In genomic region chrX:42107495-42108139, GRCh38 we compare ENCODE assay signal across 13 cellular contexts.
DNase-seq lines count a peak whose midpoint lies in the region; ATAC-seq and TF ChIP-seq lines count a peak whose summit lies in the region.
"Had no signal": no experiment of that assay in that cellular context is flagged by ENCODE, and none has a peak within 500 bp of the region (broad histone marks: within the 10 kb centered on the region; RNA-seq: fewer than 3 reads in every experiment).

No MANE protein-coding gene starts in this region.

- H3K4me3 Mint-ChIP-seq in natural killer cell treated with Interleukin-12 subunit alpha and Interleukin-12 subunit beta and Interleukin-15 and Interleukin-18, amount 100 ng/mL, for 72 hours = peak overlapping the region; percentile 30
- no peak overlapping the region for H3K4me3 Mint-ChIP-seq in natural killer cell
- H3K4me3 Mint-ChIP-seq in activated CD8-positive, alpha-beta T cell treated with anti-CD3 and anti-CD28 coated beads for 36 hours = no peak overlapping the region

- H3K27me3 Mint-ChIP-seq in natural killer cell treated with Interleukin-12 subunit alpha and Interleukin-12 subunit beta and Interleukin-15 and Interleukin-18, amount 100 ng/mL, for 72 hours = peaks cover 0 to 13% of the 10 kb centered on the region in 2 donors
- peaks cover 0 to 12% of the 10 kb centered on the region in 2 donors for H3K27me3 Mint-ChIP-seq in natural killer cell (ENCODE audit: low read depth in 2 of 2)
- H3K27me3 Mint-ChIP-seq in activated CD8-positive, alpha-beta T cell treated with anti-CD3 and anti-CD28 coated beads for 36 hours = no peaks in the 10 kb centered on the region

- H3K4me3 ChIP-seq in esophagus squamous epithelium = no peak overlapping the region
- H3K4me3 ChIP-seq: heart left ventricle, lung, vagina had no signal

- no peaks in the 10 kb centered on the region for H3K9me3 ChIP-seq in esophagus squamous epithelium
- H3K9me3 ChIP-seq: heart left ventricle, vagina had no signal

- peak overlapping the region in 1 of 2 donors; percentile 66 for H3K27ac Mint-ChIP-seq in natural killer cell treated with Interleukin-12 subunit alpha and Interleukin-12 subunit beta and Interleukin-15 and Interleukin-18, amount 100 ng/mL, for 72 hours
- no peak overlapping the region for H3K27ac Mint-ChIP-seq in natural killer cell
- peak overlapping the region; percentile 61 for H3K27ac Mint-ChIP-seq in activated CD8-positive, alpha-beta T cell treated with anti-CD3 and anti-CD28 coated beads for 36 hours

- WGBS in esophagus squamous epithelium, 2 donors = 42 to 61% methylated on average over 7 of the region's 7 CpGs

- no peaks in the 10 kb centered on the region for H3K9me3 Mint-ChIP-seq in natural killer cell treated with Interleukin-12 subunit alpha and Interleukin-12 subunit beta and Interleukin-15 and Interleukin-18, amount 100 ng/mL, for 72 hours
- H3K9me3 Mint-ChIP-seq in natural killer cell = no peaks in the 10 kb centered on the region
- H3K9me3 Mint-ChIP-seq in activated CD8-positive, alpha-beta T cell treated with anti-CD3 and anti-CD28 coated beads for 36 hours = peaks cover 2% of the 10 kb centered on the region

- DNase-seq in natural killer cell treated with Interleukin-12 subunit alpha and Interleukin-12 subunit beta and Interleukin-15 and Interleukin-18, amount 100 ng/mL, for 72 hours (ENCODE audit: low spot score) = no peak
- DNase-seq in natural killer cell (no peak), esophagus squamous epithelium (lab: John Stamatoyannopoulos, UW) (no peak), NCI-H82 treated with DMSO at 0.1 percent for 48 hours (lab: John Stamatoyannopoulos, UW; ENCODE audit: unreplicated experiment) (no peak), erythroblast (lab: John Stamatoyannopoulos, UW) (no peak)
- peak; percentile 59 for DNase-seq in activated CD8-positive, alpha-beta T cell treated with anti-CD3 and anti-CD28 coated beads for 36 hours
- DNase-seq in stimulated activated naive CD8-positive, alpha-beta T cell treated with anti-CD3 and anti-CD28 coated beads, Interleukin-15, Interleukin-2, amounts not matched to agents 100 U/mL and 50 U/mL, for 24 hours = peak; percentile 8
- DNase-seq: heart left ventricle, NCI-H1092 treated with DMSO at 0.1 percent for 48 hours, NCI-H446 had no signal

- no peak overlapping the region for H3K27ac ChIP-seq in esophagus squamous epithelium
- H3K27ac ChIP-seq: heart left ventricle, vagina had no signal

- POLR2A ChIA-PET in activated CD8-positive, alpha-beta T cell treated with anti-CD3 and anti-CD28 coated beads for 36 hours (lab: Charles Lee) = interaction anchor here (0.6 kb wide), 1 partner anchor 12 kb away, joined by 4 read pairs; no protein-coding TSS in a partner anchor

- peaks cover 0 to 19% of the 10 kb centered on the region in 2 donors for H3K4me1 Mint-ChIP-seq in natural killer cell treated with Interleukin-12 subunit alpha and Interleukin-12 subunit beta and Interleukin-15 and Interleukin-18, amount 100 ng/mL, for 72 hours (ENCODE audit: low read depth in 2 of 2)
- H3K4me1 Mint-ChIP-seq in natural killer cell = no peaks in the 10 kb centered on the region
- peaks cover 26% of the 10 kb centered on the region for H3K4me1 Mint-ChIP-seq in activated CD8-positive, alpha-beta T cell treated with anti-CD3 and anti-CD28 coated beads for 36 hours (ENCODE audit: low read depth)

- CTCF ChIA-PET in activated CD8-positive, alpha-beta T cell treated with anti-CD3 and anti-CD28 coated beads for 36 hours (lab: Charles Lee) = interaction anchor here (0.9 kb wide), 1 partner anchor 22 kb away, joined by 3 read pairs; no protein-coding TSS in a partner anchor

- H3K36me3 ChIP-seq in esophagus squamous epithelium = no peaks in the 10 kb centered on the region
- H3K36me3 ChIP-seq: heart left ventricle, vagina had no signal

- intact Hi-C loops in natural killer cell (cut with micrococcal nuclease) = no loop called here
- intact Hi-C loops in activated CD8-positive, alpha-beta T cell treated with anti-CD3 and anti-CD28 coated beads for 36 hours (cut with micrococcal nuclease) = no loop called here
- intact Hi-C loops in esophagus squamous epithelium (cut with DNase I) = no loop called here

- no peaks in the 10 kb centered on the region for H3K27me3 ChIP-seq in esophagus squamous epithelium
- H3K27me3 ChIP-seq: vagina had no signal

- H3K36me3 Mint-ChIP-seq in natural killer cell treated with Interleukin-12 subunit alpha and Interleukin-12 subunit beta and Interleukin-15 and Interleukin-18, amount 100 ng/mL, for 72 hours = no peaks in the 10 kb centered on the region
- H3K36me3 Mint-ChIP-seq in natural killer cell = no peaks in the 10 kb centered on the region
- H3K36me3 Mint-ChIP-seq in activated CD8-positive, alpha-beta T cell treated with anti-CD3 and anti-CD28 coated beads for 36 hours (ENCODE audit: low read depth) = no peaks in the 10 kb centered on the region

- TF ChIP-seq POLR2A in esophagus squamous epithelium (IDR thresholded peaks at IDR 0.05) (no peak), erythroblast (IDR thresholded peaks at IDR 0.05; ENCODE audit: low read length) (no peak)

- peak; percentile 76 to 96 for ATAC-seq in natural killer cell treated with Interleukin-12 subunit alpha and Interleukin-12 subunit beta and Interleukin-15 and Interleukin-18, amount 100 ng/mL, for 72 hours
- no peak for ATAC-seq in natural killer cell
- ATAC-seq in HG02798 (IDR thresholded peaks at IDR 0.05; ENCODE audit: poor library complexity, unreplicated experiment) = peak; percentile 68
- ATAC-seq in activated CD8-positive, alpha-beta T cell treated with anti-CD3 and anti-CD28 coated beads for 36 hours = peak; percentile 88
- peak; percentile 63 for ATAC-seq in stimulated activated naive CD8-positive, alpha-beta T cell treated with anti-CD3 and anti-CD28 coated beads, Interleukin-15, Interleukin-2, amounts not matched to agents 100 U/mL and 50 U/mL, for 24 hours
- ATAC-seq: heart left ventricle had no signal

- TF ChIP-seq CTCF in natural killer cell (IDR thresholded peaks at IDR 0.05) = no peak
- no peak for TF ChIP-seq CTCF in activated CD8-positive, alpha-beta T cell treated with anti-CD3 and anti-CD28 coated beads for 36 hours (IDR thresholded peaks at IDR 0.05)
- no peak for TF ChIP-seq CTCF in esophagus squamous epithelium (IDR thresholded peaks at IDR 0.05)

- H3K4me1 ChIP-seq in esophagus squamous epithelium = no peaks in the 10 kb centered on the region
- H3K4me1 ChIP-seq: heart left ventricle, vagina had no signal

Comparison
In these comparisons a context has a peak if more than half of its experiments do, and no peak if none do; other contexts are left out.
1. ATAC-seq: peak in natural killer cell treated with Interleukin-12 subunit alpha and Interleukin-12 subunit beta and Interleukin-15 and Interleukin-18, amount 100 ng/mL, for 72 hours (2 of 2), HG02798 (single experiment), activated CD8-positive, alpha-beta T cell treated with anti-CD3 and anti-CD28 coated beads for 36 hours (single experiment) and stimulated activated naive CD8-positive, alpha-beta T cell treated with anti-CD3 and anti-CD28 coated beads, Interleukin-15, Interleukin-2, amounts not matched to agents 100 U/mL and 50 U/mL, for 24 hours (single experiment); none in natural killer cell (0 of 3).
2. DNase-seq: peak in activated CD8-positive, alpha-beta T cell treated with anti-CD3 and anti-CD28 coated beads for 36 hours (single experiment) and stimulated activated naive CD8-positive, alpha-beta T cell treated with anti-CD3 and anti-CD28 coated beads, Interleukin-15, Interleukin-2, amounts not matched to agents 100 U/mL and 50 U/mL, for 24 hours (single experiment); none in natural killer cell treated with Interleukin-12 subunit alpha and Interleukin-12 subunit beta and Interleukin-15 and Interleukin-18, amount 100 ng/mL, for 72 hours (single experiment), natural killer cell (single experiment), esophagus squamous epithelium (single experiment), NCI-H82 treated with DMSO at 0.1 percent for 48 hours (single experiment) and erythroblast (0 of 2).